9 cellular contexts compared by ENCODE assay signal in genomic region chr6:121641158-121641557, GRCh38.
"Had no signal": no experiment of that assay in that cellular context is flagged by ENCODE, and none has a peak within 500 bp of the region (broad histone marks: within the 10 kb centered on the region; RNA-seq: fewer than 3 reads in every experiment).

No MANE protein-coding gene starts in this region.

- H3K27ac Mint-ChIP-seq: HFFc6 had no signal

- H3K36me3 ChIP-seq: HAP-1 had no signal

- DNase-seq: GM23248, GOT3, H7, HFFc6, IMR-90 had no signal

- ATAC-seq: HCT116, K562 had no signal

- H3K9me3 ChIP-seq: HAP-1 had no signal

- H3K4me3 ChIP-seq: GM23248, HAP-1, K562 had no signal

- H3K4me1 ChIP-seq: HAP-1 had no signal

- H3K9ac ChIP-seq: GM23248 had no signal

- H3K27ac ChIP-seq: GM23248, HL-60 had no signal

- H2AFZ ChIP-seq: GM23248 had no signal

- H3K4me3 Mint-ChIP-seq: HFFc6 had no signal

- FAIRE-seq: K562 had no signal
